29 cellular contexts compared by ENCODE assay signal in genomic region chr1:83495560-83495959, GRCh38.
"Had no signal": no experiment of that assay in that cellular context is flagged by ENCODE, and none has a peak within 500 bp of the region (broad histone marks: within the 10 kb centered on the region; RNA-seq: fewer than 3 reads in every experiment).

No MANE protein-coding gene starts in this region.

- H3K27ac ChIP-seq: ascending aorta, cardiac muscle cell, VCaP had no signal

- H3K27me3 ChIP-seq: ascending aorta, cardiac muscle cell had no signal

- DNase-seq: activated B cell treated with CpG ODN at 0.5 μM for 24 hours; activated CD4-positive, alpha-beta memory T cell treated with anti-CD3 and anti-CD28 coated beads for 36 hours; activated CD4-positive, alpha-beta T cell treated with anti-CD3 and anti-CD28 coated beads for 4 hours; activated CD4-positive, alpha-beta T cell treated with anti-CD3 and anti-CD28 coated beads, Interleukin-2, amount 10 ng/mL, durations not matched to agents 24 days and 14 days; activated CD4-positive, alpha-beta T cell treated with anti-CD3 and anti-CD28 coated beads, Interleukin-2, amount 50 U/mL, for 1 hour; activated CD4-positive, alpha-beta T cell treated with anti-CD3 and anti-CD28 coated beads, Interleukin-2, amount 50 U/mL, for 4 hours; activated CD4-positive, CD25-positive, alpha-beta regulatory T cell treated with anti-CD3 and anti-CD28 coated beads, Interleukin-2, amount 50 U/mL, for 72 hours; activated CD8-positive, alpha-beta memory T cell treated with anti-CD3 and anti-CD28 coated beads for 24 hours; activated CD8-positive, alpha-beta memory T cell treated with anti-CD3 and anti-CD28 coated beads, Interleukin-2, amount 10 ng/mL, durations not matched to agents 7 days and 5 days; activated CD8-positive, alpha-beta memory T cell treated with anti-CD3 and anti-CD28 coated beads, Interleukin-2, amount 50 U/mL, for 48 hours; activated CD8-positive, alpha-beta T cell treated with anti-CD3 and anti-CD28 coated beads, Interleukin-2, amount 10 ng/mL, durations not matched to agents 7 days and 5 days; activated effector memory CD4-positive, alpha-beta T cell treated with Interleukin-2 at 50 U/mL for 16 hours; activated gamma-delta T cell; activated naive CD4-positive, alpha-beta T cell treated with anti-CD3 and anti-CD28 coated beads, Interleukin-2, amount 10 ng/mL, durations not matched to agents 7 days and 5 days; activated naive CD4-positive, alpha-beta T cell treated with Interleukin-2 at 50 U/mL for 16 hours; activated naive CD8-positive, alpha-beta T cell treated with anti-CD3 and anti-CD28 coated beads, Interleukin-2, amount 10 ng/mL, durations not matched to agents 7 days and 5 days; activated naive CD8-positive, alpha-beta T cell treated with anti-CD3 and anti-CD28 coated beads, Interleukin-2, amount 50 U/mL, for 24 hours; activated T-cell treated with anti-CD3 and anti-CD28 coated beads, Interleukin-2, amount 50 U/mL, for 24 hours; activated T-cell treated with anti-CD3 and anti-CD28 coated beads, Interleukin-2, amount 50 U/mL, for 48 hours; amygdala; anterior cingulate cortex; caudate nucleus; cerebellar nuclear complex; T-helper 1 cell; T-helper 2 cell; T-helper 9 cell had no signal

- H3K4me1 ChIP-seq: ascending aorta had no signal

- H3K4me3 ChIP-seq: ascending aorta, cardiac muscle cell had no signal

- H3K36me3 ChIP-seq: ascending aorta, cardiac muscle cell had no signal

- ATAC-seq: activated CD8-positive, alpha-beta memory T cell treated with anti-CD3 and anti-CD28 coated beads, Interleukin-2, amount 10 ng/mL, durations not matched to agents 7 days and 5 days; activated CD8-positive, alpha-beta T cell treated with anti-CD3 and anti-CD28 coated beads, Interleukin-2, amount 10 ng/mL, durations not matched to agents 7 days and 5 days; activated naive CD8-positive, alpha-beta T cell treated with anti-CD3 and anti-CD28 coated beads, Interleukin-2, amount 50 U/mL, for 24 hours had no signal

- H3K9me3 ChIP-seq: ascending aorta had no signal
